35 cellular contexts compared by ENCODE assay signal in the genomic region with DNA sequence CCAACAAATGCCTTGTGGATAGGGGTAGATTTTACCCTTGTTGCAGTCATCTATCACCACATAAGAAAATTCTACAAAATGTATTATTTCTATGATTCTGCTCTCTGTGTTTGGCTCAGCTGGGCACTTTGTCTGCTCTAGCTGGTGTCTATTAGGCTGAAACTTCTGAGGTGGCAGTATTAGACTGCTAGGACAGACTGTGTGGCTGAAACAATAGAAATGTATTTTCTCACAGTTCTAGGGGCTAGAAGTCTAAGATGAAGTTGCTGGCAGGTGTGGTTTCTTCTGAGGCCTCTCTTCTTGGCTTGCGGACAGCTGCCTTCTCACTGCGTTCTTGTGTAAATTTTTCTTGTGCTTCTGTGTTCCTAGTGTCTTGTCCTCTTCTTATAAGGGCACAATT.
"Had no signal": no experiment of that assay in that cellular context is flagged by ENCODE, and none has a peak within 500 bp of the region (broad histone marks: within the 10 kb centered on the region; RNA-seq: fewer than 3 reads in every experiment).

No MANE protein-coding gene starts in this region.

- DNase-seq: Karpas-422, Kasumi-1, MG63, MM.1S, MV-4-11, NCI-H1048, NCI-H1092, NCI-H1092 treated with DMSO at 0.1 percent for 48 hours, NCI-H1105, NCI-H1105 treated with DMSO at 0.1 percent for 48 hours, NCI-H1417, NCI-H1417 treated with DMSO at 0.1 percent for 48 hours, NCI-H1436, NCI-H1436 treated with DMSO at 0.1 percent for 48 hours, NCI-H146, NCI-H1694, NCI-H1694 treated with DMSO at 0.1 percent for 48 hours, NCI-H187, NCI-H187 treated with DMSO at 0.1 percent for 48 hours, NCI-H1930, NCI-H2029, NCI-H2029 treated with DMSO at 0.1 percent for 48 hours, NCI-H2081, NCI-H2081 treated with DMSO at 0.1 percent for 48 hours, NCI-H2107, NCI-H2171, NCI-H2171 treated with DMSO at 0.1 percent for 48 hours, NCI-H2227 treated with DMSO at 0.1 percent for 48 hours, NCI-H226, NCI-H345, NCI-H446, NCI-H446 treated with DMSO at 0.1 percent for 48 hours, NCI-H510A, NCI-H510A treated with DMSO at 0.1 percent for 48 hours, NCI-H524 had no signal

- H3K4me3 ChIP-seq: MG63 had no signal

- H3K9me3 ChIP-seq: MG63 had no signal

- H3K27me3 ChIP-seq: MG63 had no signal

- H3K36me3 ChIP-seq: MG63 had no signal
